16 cellular contexts compared by ENCODE assay signal in genomic region chr5:170144286-170145023, GRCh38. TPM values are rescaled to one million over a fixed set of nuclear protein-coding genes. Genes with fewer than 3 reads are reported as not detected.
A peak's percentile ranks its signal among the peaks of the same experiment; 100 is the strongest.
DNase-seq lines count a peak whose midpoint lies in the region; ATAC-seq and TF ChIP-seq lines count a peak whose summit lies in the region.
"Had no signal": no experiment of that assay in that cellular context is flagged by ENCODE, and none has a peak within 500 bp of the region (broad histone marks: within the 10 kb centered on the region; RNA-seq: fewer than 3 reads in every experiment).

No MANE protein-coding gene starts in this region.

- H3K9me3 Mint-ChIP-seq in stimulated activated naive CD8-positive, alpha-beta T cell treated with anti-CD3 and anti-CD28 coated beads, Interleukin-15, amount 100 ng/mL, for 72 hours, result no peaks in the 10 kb centered on the region
- no peaks in the 10 kb centered on the region for H3K9me3 Mint-ChIP-seq in osteocyte (ENCODE audit: unreplicated experiment)
- H3K9me3 Mint-ChIP-seq: CD4-positive, alpha-beta T cell; GM23338 had no signal

- H3K36me3 Mint-ChIP-seq in osteocyte (ENCODE audit: unreplicated experiment), result no peaks in the 10 kb centered on the region

- H3K4me3 Mint-ChIP-seq in stimulated activated naive CD8-positive, alpha-beta T cell treated with anti-CD3 and anti-CD28 coated beads, Interleukin-15, amount 100 ng/mL, for 72 hours, result no peak overlapping the region
- no peak overlapping the region for H3K4me3 Mint-ChIP-seq in osteocyte (ENCODE audit: unreplicated experiment)
- H3K4me3 Mint-ChIP-seq: B cell; CD4-positive, alpha-beta T cell; GM23338 had no signal

- H3K4me1 Mint-ChIP-seq in stimulated activated naive CD8-positive, alpha-beta T cell treated with anti-CD3 and anti-CD28 coated beads, Interleukin-15, amount 100 ng/mL, for 72 hours, result no peaks in the 10 kb centered on the region
- H3K4me1 Mint-ChIP-seq in osteocyte (ENCODE audit: unreplicated experiment), result peaks cover 25% of the 10 kb centered on the region
- H3K4me1 Mint-ChIP-seq: B cell, GM23338 had no signal

- peaks cover 15% of the 10 kb centered on the region for H3K27me3 Mint-ChIP-seq in stimulated activated naive CD8-positive, alpha-beta T cell treated with anti-CD3 and anti-CD28 coated beads, Interleukin-15, amount 100 ng/mL, for 72 hours
- peaks cover 2% of the 10 kb centered on the region for H3K27me3 Mint-ChIP-seq in osteocyte (ENCODE audit: unreplicated experiment)

- TF ChIP-seq CTCF in osteocyte (IDR thresholded peaks at IDR 0.05), result no peak

- ATAC-seq in stimulated activated naive CD8-positive, alpha-beta T cell treated with anti-CD3 and anti-CD28 coated beads, Interleukin-15, amount 100 ng/mL, for 72 hours, result peak; percentile 34
- ATAC-seq in stimulated activated naive CD8-positive, alpha-beta T cell treated with anti-CD3 and anti-CD28 coated beads, Interleukin-15, Interleukin-2, amounts not matched to agents 100 U/mL and 50 U/mL, for 24 hours, result no peak
- ATAC-seq in HG03521 (IDR thresholded peaks at IDR 0.05; ENCODE audit: unreplicated experiment), result no peak
- ATAC-seq: GM23338 had no signal

- no peak for DNase-seq in stimulated activated naive CD8-positive, alpha-beta T cell treated with anti-CD3 and anti-CD28 coated beads, Interleukin-15, amount 100 ng/mL, for 72 hours
- no peak for DNase-seq in stimulated activated naive CD8-positive, alpha-beta T cell treated with anti-CD3 and anti-CD28 coated beads, Interleukin-15, Interleukin-2, amounts not matched to agents 100 U/mL and 50 U/mL, for 24 hours
- peak; percentile 20 for DNase-seq in ecto neural progenitor cell (ENCODE audit: low spot score)
- peak; percentile 62 for DNase-seq in osteocyte (ENCODE audit: extremely low spot score, unreplicated experiment)
- DNase-seq in GM19240 (ENCODE audit: insufficient read length, low spot score), result no peak
- DNase-seq in activated effector memory CD4-positive, alpha-beta T cell treated with anti-CD3 and anti-CD28 coated beads, Interleukin-2, amount 50 U/mL, for 16 hours, result no peak
- DNase-seq: C1 segment of cervical spinal cord; Calu3; CD4-positive, alpha-beta T cell; DMS 273 treated with DMSO at 0.1 percent for 48 hours; H7 had no signal

- H3K27ac Mint-ChIP-seq in stimulated activated naive CD8-positive, alpha-beta T cell treated with anti-CD3 and anti-CD28 coated beads, Interleukin-15, amount 100 ng/mL, for 72 hours, result no peak overlapping the region
- no peak overlapping the region for H3K27ac Mint-ChIP-seq in osteocyte (ENCODE audit: unreplicated experiment)
- H3K27ac Mint-ChIP-seq: B cell; CD4-positive, alpha-beta T cell; GM23338 had no signal

RNA-seq across cellular contexts. Expression of gene FOXI1, which starts 38.8 kb away (rescaled TPM):
- total RNA-seq in osteocyte, result not detected in 2 replicates
- total RNA-seq: B cell, Calu3, Daoy, GM23338, HT-29 had no signal

Comparison
In these comparisons a context has a peak if more than half of its experiments do, and no peak if none do; other contexts are left out.
1. DNase-seq: peak in ecto neural progenitor cell (single experiment) and osteocyte (single experiment); none in stimulated activated naive CD8-positive, alpha-beta T cell treated with anti-CD3 and anti-CD28 coated beads, Interleukin-15, amount 100 ng/mL, for 72 hours (0 of 2), stimulated activated naive CD8-positive, alpha-beta T cell treated with anti-CD3 and anti-CD28 coated beads, Interleukin-15, Interleukin-2, amounts not matched to agents 100 U/mL and 50 U/mL, for 24 hours (single experiment), GM19240 (single experiment) and activated effector memory CD4-positive, alpha-beta T cell treated with anti-CD3 and anti-CD28 coated beads, Interleukin-2, amount 50 U/mL, for 16 hours (single experiment).